ENCODE assay signal across 1 cellular context in the genomic region with DNA sequence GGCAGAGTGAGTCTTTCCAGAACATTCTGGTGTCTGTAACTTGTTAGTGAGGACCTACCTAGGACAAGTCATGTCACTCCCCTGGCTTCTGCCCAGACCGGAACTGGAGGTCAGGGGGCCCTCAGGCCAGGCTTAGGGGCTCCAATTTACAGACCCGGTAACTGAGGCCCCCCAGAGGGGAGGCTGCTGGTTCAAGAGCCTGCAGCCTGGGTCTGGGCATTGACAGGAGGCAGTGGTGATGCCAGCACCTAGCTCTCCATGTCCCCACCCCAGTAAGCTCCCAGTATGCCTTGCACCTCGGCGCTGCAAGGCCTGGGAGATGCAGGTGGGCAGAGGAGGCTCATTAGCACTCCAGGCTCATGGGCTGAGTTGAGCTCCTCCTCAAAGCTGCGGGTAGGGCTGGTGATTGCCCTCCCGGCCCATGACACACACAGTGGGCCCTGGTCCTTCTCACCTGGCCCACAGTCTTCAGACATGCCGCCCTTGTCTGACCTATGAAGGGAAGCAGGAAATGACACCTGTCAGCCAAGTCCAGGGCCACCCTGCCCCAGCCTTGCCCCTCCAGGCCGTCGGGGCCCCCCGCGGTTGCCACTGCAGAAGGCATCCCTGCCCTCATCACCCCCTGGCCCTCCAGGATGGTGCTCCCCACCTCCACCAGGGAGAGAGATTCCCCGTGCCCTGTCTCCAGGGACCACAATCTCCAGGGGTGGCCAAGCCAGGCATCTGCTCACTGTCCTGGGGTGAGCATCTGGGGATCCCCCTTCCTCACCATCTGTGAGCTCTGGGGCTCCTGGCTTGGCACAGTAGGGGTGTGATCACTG.
TF ChIP-seq lines count a peak whose summit lies in the region.

No MANE protein-coding gene starts in this region.

TF ChIP-seq in K562, 482 proteins besides CTCF, POLR2A, EP300 and RAD21 (continued from another document):
- TF ChIP-seq, protein P1, sequence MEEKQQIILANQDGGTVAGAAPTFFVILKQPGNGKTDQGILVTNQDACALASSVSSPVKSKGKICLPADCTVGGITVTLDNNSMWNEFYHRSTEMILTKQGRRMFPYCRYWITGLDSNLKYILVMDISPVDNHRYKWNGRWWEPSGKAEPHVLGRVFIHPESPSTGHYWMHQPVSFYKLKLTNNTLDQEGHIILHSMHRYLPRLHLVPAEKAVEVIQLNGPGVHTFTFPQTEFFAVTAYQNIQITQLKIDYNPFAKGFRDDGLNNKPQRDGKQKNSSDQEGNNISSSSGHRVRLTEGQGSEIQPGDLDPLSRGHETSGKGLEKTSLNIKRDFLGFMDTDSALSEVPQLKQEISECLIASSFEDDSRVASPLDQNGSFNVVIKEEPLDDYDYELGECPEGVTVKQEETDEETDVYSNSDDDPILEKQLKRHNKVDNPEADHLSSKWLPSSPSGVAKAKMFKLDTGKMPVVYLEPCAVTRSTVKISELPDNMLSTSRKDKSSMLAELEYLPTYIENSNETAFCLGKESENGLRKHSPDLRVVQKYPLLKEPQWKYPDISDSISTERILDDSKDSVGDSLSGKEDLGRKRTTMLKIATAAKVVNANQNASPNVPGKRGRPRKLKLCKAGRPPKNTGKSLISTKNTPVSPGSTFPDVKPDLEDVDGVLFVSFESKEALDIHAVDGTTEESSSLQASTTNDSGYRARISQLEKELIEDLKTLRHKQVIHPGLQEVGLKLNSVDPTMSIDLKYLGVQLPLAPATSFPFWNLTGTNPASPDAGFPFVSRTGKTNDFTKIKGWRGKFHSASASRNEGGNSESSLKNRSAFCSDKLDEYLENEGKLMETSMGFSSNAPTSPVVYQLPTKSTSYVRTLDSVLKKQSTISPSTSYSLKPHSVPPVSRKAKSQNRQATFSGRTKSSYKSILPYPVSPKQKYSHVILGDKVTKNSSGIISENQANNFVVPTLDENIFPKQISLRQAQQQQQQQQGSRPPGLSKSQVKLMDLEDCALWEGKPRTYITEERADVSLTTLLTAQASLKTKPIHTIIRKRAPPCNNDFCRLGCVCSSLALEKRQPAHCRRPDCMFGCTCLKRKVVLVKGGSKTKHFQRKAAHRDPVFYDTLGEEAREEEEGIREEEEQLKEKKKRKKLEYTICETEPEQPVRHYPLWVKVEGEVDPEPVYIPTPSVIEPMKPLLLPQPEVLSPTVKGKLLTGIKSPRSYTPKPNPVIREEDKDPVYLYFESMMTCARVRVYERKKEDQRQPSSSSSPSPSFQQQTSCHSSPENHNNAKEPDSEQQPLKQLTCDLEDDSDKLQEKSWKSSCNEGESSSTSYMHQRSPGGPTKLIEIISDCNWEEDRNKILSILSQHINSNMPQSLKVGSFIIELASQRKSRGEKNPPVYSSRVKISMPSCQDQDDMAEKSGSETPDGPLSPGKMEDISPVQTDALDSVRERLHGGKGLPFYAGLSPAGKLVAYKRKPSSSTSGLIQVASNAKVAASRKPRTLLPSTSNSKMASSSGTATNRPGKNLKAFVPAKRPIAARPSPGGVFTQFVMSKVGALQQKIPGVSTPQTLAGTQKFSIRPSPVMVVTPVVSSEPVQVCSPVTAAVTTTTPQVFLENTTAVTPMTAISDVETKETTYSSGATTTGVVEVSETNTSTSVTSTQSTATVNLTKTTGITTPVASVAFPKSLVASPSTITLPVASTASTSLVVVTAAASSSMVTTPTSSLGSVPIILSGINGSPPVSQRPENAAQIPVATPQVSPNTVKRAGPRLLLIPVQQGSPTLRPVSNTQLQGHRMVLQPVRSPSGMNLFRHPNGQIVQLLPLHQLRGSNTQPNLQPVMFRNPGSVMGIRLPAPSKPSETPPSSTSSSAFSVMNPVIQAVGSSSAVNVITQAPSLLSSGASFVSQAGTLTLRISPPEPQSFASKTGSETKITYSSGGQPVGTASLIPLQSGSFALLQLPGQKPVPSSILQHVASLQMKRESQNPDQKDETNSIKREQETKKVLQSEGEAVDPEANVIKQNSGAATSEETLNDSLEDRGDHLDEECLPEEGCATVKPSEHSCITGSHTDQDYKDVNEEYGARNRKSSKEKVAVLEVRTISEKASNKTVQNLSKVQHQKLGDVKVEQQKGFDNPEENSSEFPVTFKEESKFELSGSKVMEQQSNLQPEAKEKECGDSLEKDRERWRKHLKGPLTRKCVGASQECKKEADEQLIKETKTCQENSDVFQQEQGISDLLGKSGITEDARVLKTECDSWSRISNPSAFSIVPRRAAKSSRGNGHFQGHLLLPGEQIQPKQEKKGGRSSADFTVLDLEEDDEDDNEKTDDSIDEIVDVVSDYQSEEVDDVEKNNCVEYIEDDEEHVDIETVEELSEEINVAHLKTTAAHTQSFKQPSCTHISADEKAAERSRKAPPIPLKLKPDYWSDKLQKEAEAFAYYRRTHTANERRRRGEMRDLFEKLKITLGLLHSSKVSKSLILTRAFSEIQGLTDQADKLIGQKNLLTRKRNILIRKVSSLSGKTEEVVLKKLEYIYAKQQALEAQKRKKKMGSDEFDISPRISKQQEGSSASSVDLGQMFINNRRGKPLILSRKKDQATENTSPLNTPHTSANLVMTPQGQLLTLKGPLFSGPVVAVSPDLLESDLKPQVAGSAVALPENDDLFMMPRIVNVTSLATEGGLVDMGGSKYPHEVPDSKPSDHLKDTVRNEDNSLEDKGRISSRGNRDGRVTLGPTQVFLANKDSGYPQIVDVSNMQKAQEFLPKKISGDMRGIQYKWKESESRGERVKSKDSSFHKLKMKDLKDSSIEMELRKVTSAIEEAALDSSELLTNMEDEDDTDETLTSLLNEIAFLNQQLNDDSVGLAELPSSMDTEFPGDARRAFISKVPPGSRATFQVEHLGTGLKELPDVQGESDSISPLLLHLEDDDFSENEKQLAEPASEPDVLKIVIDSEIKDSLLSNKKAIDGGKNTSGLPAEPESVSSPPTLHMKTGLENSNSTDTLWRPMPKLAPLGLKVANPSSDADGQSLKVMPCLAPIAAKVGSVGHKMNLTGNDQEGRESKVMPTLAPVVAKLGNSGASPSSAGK (IDR thresholded peaks at IDR 0.05) = no peak
- TF ChIP-seq, protein P2, sequence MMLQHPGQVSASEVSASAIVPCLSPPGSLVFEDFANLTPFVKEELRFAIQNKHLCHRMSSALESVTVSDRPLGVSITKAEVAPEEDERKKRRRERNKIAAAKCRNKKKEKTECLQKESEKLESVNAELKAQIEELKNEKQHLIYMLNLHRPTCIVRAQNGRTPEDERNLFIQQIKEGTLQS (IDR thresholded peaks at IDR 0.05) = no peak
- TF ChIP-seq, protein P2 (CRISPR knock-in tag; conservative IDR thresholded peaks at IDR 0.05) = no peak
